ENCODE assay signal across 8 cellular contexts in the genomic region with DNA sequence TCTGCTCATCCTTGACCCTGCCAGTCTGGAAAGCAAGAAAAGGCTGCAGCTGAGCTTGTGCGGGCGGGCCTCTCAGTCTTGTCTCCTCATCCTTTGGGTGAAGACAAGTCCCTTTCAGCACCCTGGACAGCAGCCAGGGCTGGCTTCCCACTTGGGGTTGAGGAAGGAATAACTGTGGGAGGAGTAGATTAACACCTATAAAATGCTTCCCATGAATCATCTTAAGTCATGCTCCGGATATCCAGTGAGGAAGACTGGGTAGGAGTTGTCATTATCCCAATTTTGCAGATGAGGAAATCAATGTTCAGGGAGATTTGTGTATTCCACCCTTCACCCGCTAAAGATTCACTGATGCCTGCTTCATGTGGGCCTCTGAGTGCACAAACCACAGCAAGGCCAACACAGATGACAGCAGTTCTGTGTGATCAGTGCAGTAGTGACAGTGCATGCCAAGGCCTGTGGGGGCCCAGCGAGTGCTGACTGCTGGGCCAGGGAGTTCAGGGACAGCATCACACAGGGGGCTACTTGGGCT. TPM values are rescaled to one million over a fixed set of nuclear protein-coding genes. Genes with fewer than 3 reads are reported as not detected.
DNase-seq lines count a peak whose midpoint lies in the region; ATAC-seq lines count a peak whose summit lies in the region.

No MANE protein-coding gene starts in this region.

- ATAC-seq in GM18868 (IDR thresholded peaks at IDR 0.05; ENCODE audit: unreplicated experiment) (no peak), GM21528 (IDR thresholded peaks at IDR 0.05; ENCODE audit: low FRiP score, unreplicated experiment) (no peak)

- peak; percentile 41 for DNase-seq in activated T-cell treated with anti-CD3 and anti-CD28 coated beads, Interleukin-2, amount 50 U/mL, for 1 hour
- no peak for DNase-seq in activated T-cell treated with anti-CD3 and anti-CD28 coated beads for 4 hours
- DNase-seq in T-helper 9 cell, result peak; percentile 44
- peak; percentile 16 for DNase-seq in effector CD8-positive, alpha-beta T cell (lab: John Stamatoyannopoulos, UW)
- peak; percentile 89 for DNase-seq in myocyte (ENCODE audit: low read depth)
- DNase-seq in Ammon's horn (ENCODE audit: low spot score), result no peak

RNA-seq across cellular contexts. Expression of a gene that starts 20.1 kb away (rescaled TPM):
- 27.9 and 37.7 TPM in 2 replicates for total RNA-seq in myocyte
- polyA plus RNA-seq in myocyte (2012), result 59.6 TPM

RNA-seq across cellular contexts. Expression of a gene that starts 40.2 kb away (rescaled TPM):
- total RNA-seq in myocyte, result 15.8 and 20.2 TPM in 2 replicates
- polyA plus RNA-seq in myocyte (2012), result 49.9 TPM

Comparison
In these comparisons a context has a peak if more than half of its experiments do, and no peak if none do; other contexts are left out.
1. DNase-seq: peak in activated T-cell treated with anti-CD3 and anti-CD28 coated beads, Interleukin-2, amount 50 U/mL, for 1 hour (single experiment), T-helper 9 cell (single experiment), effector CD8-positive, alpha-beta T cell (single experiment) and myocyte (single experiment); none in activated T-cell treated with anti-CD3 and anti-CD28 coated beads for 4 hours (single experiment) and Ammon's horn (single experiment).